In genomic region chr9:133113928-133114351, GRCh38 we compare ENCODE assay signal across 8 cellular contexts. TPM values are rescaled to one million over a fixed set of nuclear protein-coding genes. Genes with fewer than 3 reads are reported as not detected.
DNase-seq lines count a peak whose midpoint lies in the region; ATAC-seq lines count a peak whose summit lies in the region.

No MANE protein-coding gene starts in this region.

- DNase-seq in NCI-H82 (lab: John Stamatoyannopoulos, UW) (peak; percentile 78), NCI-H82 treated with DMSO at 0.1 percent for 48 hours (lab: John Stamatoyannopoulos, UW; ENCODE audit: unreplicated experiment) (no peak), left lobe of liver (ENCODE audit: low spot score) (peak; percentile 70), AG08396 (ENCODE audit: low spot score) (no peak), HAP-1 (ENCODE audit: low spot score in 2 of 2) (no peak)
- no peak for DNase-seq in activated CD8-positive, alpha-beta T cell treated with anti-CD3 and anti-CD28 coated beads, Interleukin-2, amount 10 ng/mL, durations not matched to agents 7 days and 5 days

- H3K4me3 Mint-ChIP-seq in activated CD8-positive, alpha-beta T cell treated with anti-CD3 and anti-CD28 coated beads, Interleukin-2, amount 10 ng/mL, durations not matched to agents 7 days and 5 days: no peak overlapping the region

- no peaks in the 10 kb centered on the region for H3K27me3 ChIP-seq in stomach smooth muscle (ENCODE audit: control insufficient read depth in 1 of 2, insufficient read depth in 2 of 2, low read length in 2 of 2)
- no peaks in the 10 kb centered on the region for H3K27me3 ChIP-seq in HAP-1 (ENCODE audit: low read depth)

- H3K36me3 Mint-ChIP-seq in activated CD8-positive, alpha-beta T cell treated with anti-CD3 and anti-CD28 coated beads, Interleukin-2, amount 10 ng/mL, durations not matched to agents 7 days and 5 days (ENCODE audit: low read depth): peaks cover 25% of the 10 kb centered on the region

- CTCF ChIA-PET in activated CD8-positive, alpha-beta T cell treated with anti-CD3 and anti-CD28 coated beads, Interleukin-2, amount 10 ng/mL, durations not matched to agents 7 days and 5 days (lab: Charles Lee): interaction anchor here (0.9 to 22.3 kb wide), 5 partner anchors 10 to 35 kb away, joined by 3 to 421 read pairs (median 3); no protein-coding TSS in a partner anchor

- no peak for ATAC-seq in activated CD8-positive, alpha-beta T cell treated with anti-CD3 and anti-CD28 coated beads, Interleukin-2, amount 10 ng/mL, durations not matched to agents 7 days and 5 days
- ATAC-seq in left lobe of liver: peak; percentile 61
- no peak for ATAC-seq in HG03039 (IDR thresholded peaks at IDR 0.05; ENCODE audit: unreplicated experiment)

- H3K27me3 Mint-ChIP-seq in activated CD8-positive, alpha-beta T cell treated with anti-CD3 and anti-CD28 coated beads, Interleukin-2, amount 10 ng/mL, durations not matched to agents 7 days and 5 days (ENCODE audit: low read depth): no peaks in the 10 kb centered on the region

- H3K4me1 ChIP-seq in stomach smooth muscle (ENCODE audit: control insufficient read depth, insufficient read depth, low read length) (peaks cover 70% of the 10 kb centered on the region), HAP-1 (no peaks in the 10 kb centered on the region; the same call in 1 of the 2 replicates)

- peaks cover 6 to 10% of the 10 kb centered on the region in 2 donors for H3K36me3 ChIP-seq in stomach smooth muscle (ENCODE audit: control insufficient read depth in 2 of 2, insufficient read depth in 2 of 2, low read length in 2 of 2)
- peaks cover 17% of the 10 kb centered on the region for H3K36me3 ChIP-seq in HAP-1 (replicated peaks)

- in situ Hi-C loops in HAP-1 (cut with MboI; ENCODE audit: low sequenced_read_pairs): no loop called here

- H3K27ac ChIP-seq in stomach smooth muscle (ENCODE audit: low read length): peak overlapping the region; percentile 71

- H3K9me3 ChIP-seq in stomach smooth muscle (ENCODE audit: control insufficient read depth in 2 of 2, low read length in 2 of 2): no peaks in the 10 kb centered on the region
- no peaks in the 10 kb centered on the region for H3K9me3 ChIP-seq in HAP-1

- POLR2A ChIA-PET in activated CD8-positive, alpha-beta T cell treated with anti-CD3 and anti-CD28 coated beads, Interleukin-2, amount 10 ng/mL, durations not matched to agents 7 days and 5 days (lab: Charles Lee): interaction anchor here (0.8 to 2.0 kb wide), 2 partner anchors 20 to 30 kb away, joined by 3 to 11 read pairs; no protein-coding TSS in a partner anchor

- H3K4me1 Mint-ChIP-seq in activated CD8-positive, alpha-beta T cell treated with anti-CD3 and anti-CD28 coated beads, Interleukin-2, amount 10 ng/mL, durations not matched to agents 7 days and 5 days (ENCODE audit: low read depth): peaks cover 70% of the 10 kb centered on the region

- H3K27ac Mint-ChIP-seq in activated CD8-positive, alpha-beta T cell treated with anti-CD3 and anti-CD28 coated beads, Interleukin-2, amount 10 ng/mL, durations not matched to agents 7 days and 5 days: peak overlapping the region; percentile 69

- peak overlapping the region; percentile 53 to 62 for H3K9ac ChIP-seq in stomach smooth muscle (ENCODE audit: low read length in 2 of 2)

- H3K9me3 Mint-ChIP-seq in activated CD8-positive, alpha-beta T cell treated with anti-CD3 and anti-CD28 coated beads, Interleukin-2, amount 10 ng/mL, durations not matched to agents 7 days and 5 days (ENCODE audit: insufficient read depth): no peaks in the 10 kb centered on the region

- H3K4me3 ChIP-seq in stomach smooth muscle (ENCODE audit: low read length in 2 of 2) (peak overlapping the region; percentile 29 to 58), HAP-1 (no peak overlapping the region)

RNA-seq across cellular contexts. Expression of gene RALGDS, which starts 7.1 kb away (rescaled TPM):
- total RNA-seq in activated CD8-positive, alpha-beta T cell treated with anti-CD3 and anti-CD28 coated beads, Interleukin-2, amount 10 ng/mL, durations not matched to agents 7 days and 5 days: 100 to 1,000 TPM in 1 of 2 experiments, 10 to 100 TPM in 1; 85.7 to 102 TPM
- total RNA-seq in left lobe of liver: 4.7 TPM

RNA-seq across cellular contexts. Expression of gene GBGT1, which starts 49.8 kb away (rescaled TPM):
- 1 to 10 TPM; 3.1 to 4.1 TPM for total RNA-seq in activated CD8-positive, alpha-beta T cell treated with anti-CD3 and anti-CD28 coated beads, Interleukin-2, amount 10 ng/mL, durations not matched to agents 7 days and 5 days
- total RNA-seq in left lobe of liver: 1.2 TPM

RNA-seq across cellular contexts. Expression of gene CEL, which starts 52.2 kb away (rescaled TPM):
- total RNA-seq in activated CD8-positive, alpha-beta T cell treated with anti-CD3 and anti-CD28 coated beads, Interleukin-2, amount 10 ng/mL, durations not matched to agents 7 days and 5 days: 1 to 10 TPM; 2.4 to 2.8 TPM
- 7.7 TPM for total RNA-seq in left lobe of liver

Comparison
In these comparisons a context has a peak if more than half of its experiments do, and no peak if none do; other contexts are left out.
1. DNase-seq: peak in NCI-H82 (single experiment) and left lobe of liver (single experiment); none in NCI-H82 treated with DMSO at 0.1 percent for 48 hours (single experiment), activated CD8-positive, alpha-beta T cell treated with anti-CD3 and anti-CD28 coated beads, Interleukin-2, amount 10 ng/mL, durations not matched to agents 7 days and 5 days (single experiment), AG08396 (single experiment) and HAP-1 (0 of 2).
2. RNA of gene RALGDS, which starts 7.1 kb away (total RNA-seq): 85.7 to 102 TPM in activated CD8-positive, alpha-beta T cell treated with anti-CD3 and anti-CD28 coated beads, Interleukin-2, amount 10 ng/mL, durations not matched to agents 7 days and 5 days; 4.7 TPM in left lobe of liver (single experiment); every median in the first group is over 10 times any median in the second.